In the genomic region with DNA sequence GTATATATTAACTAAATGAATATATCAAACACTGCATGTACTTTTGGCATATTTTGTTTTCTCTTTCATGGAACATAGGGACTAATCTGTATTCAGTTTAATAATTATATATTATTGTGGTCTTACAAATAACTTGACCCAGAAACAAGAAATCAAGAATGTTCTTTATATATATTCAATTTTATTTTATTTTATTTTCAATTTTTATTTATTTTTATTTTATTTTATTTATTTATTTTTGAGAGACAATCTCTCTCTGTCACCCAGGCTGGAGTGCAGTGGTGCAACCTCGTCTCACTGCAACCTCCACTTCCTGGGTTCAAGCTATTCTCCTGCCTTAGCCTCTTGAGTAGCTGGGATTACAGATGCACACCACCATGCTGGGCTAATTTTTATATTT, we compare ENCODE assay signal across 34 cellular contexts.
DNase-seq lines count a peak whose midpoint lies in the region; ATAC-seq, FAIRE-seq and TF ChIP-seq lines count a peak whose summit lies in the region.
"Had no signal": no experiment of that assay in that cellular context is flagged by ENCODE, and none has a peak within 500 bp of the region (broad histone marks: within the 10 kb centered on the region; RNA-seq: fewer than 3 reads in every experiment).

No MANE protein-coding gene starts in this region.

- H3K36me3 ChIP-seq in heart right ventricle = no peaks in the 10 kb centered on the region
- H3K36me3 ChIP-seq: BE2C; BLaER1; BLaER1 treated with 17β-estradiol and CSF1 and Interleukin-3, amounts not matched to agents 10 nM and 100 nM had no signal

- H3K4me1 ChIP-seq in heart right ventricle = no peaks in the 10 kb centered on the region
- H3K4me1 ChIP-seq: A549; BE2C; BLaER1; BLaER1 treated with 17β-estradiol and CSF1 and Interleukin-3, amounts not matched to agents 10 nM and 100 nM; Caco-2 had no signal

- WGBS in heart right ventricle, 2 donors = 79% methylated on average over 1 of the region's 1 CpG

- no peaks in the 10 kb centered on the region for H3K27me3 ChIP-seq in heart right ventricle
- H3K27me3 ChIP-seq: BE2C; BLaER1; BLaER1 treated with 17β-estradiol and CSF1 and Interleukin-3, amounts not matched to agents 10 nM and 100 nM had no signal

- intact Hi-C loops in heart right ventricle (cut with DNase I) = no loop called here

- CTCF ChIA-PET in WTC11 (lab: Charles Lee) = no interaction called here

- peak; percentile 5 for FAIRE-seq in colon (lab: Jason Lieb, UNC)
- FAIRE-seq in frontal cortex (lab: Jason Lieb, UNC) = peak; percentile 80
- FAIRE-seq: A204.1, A549, D721Med had no signal

- no peak for TF ChIP-seq CTCF in WTC11 (IDR thresholded peaks at IDR 0.05)
- TF ChIP-seq CTCF in heart right ventricle (IDR thresholded peaks at IDR 0.05) = no peak

- H3K4me3 ChIP-seq in heart right ventricle = no peak overlapping the region
- H3K4me3 ChIP-seq: A549; BLaER1; BLaER1 treated with 17β-estradiol and CSF1 and Interleukin-3, amounts not matched to agents 10 nM and 100 nM had no signal

- ATAC-seq in WTC11 (no peak), heart right ventricle (no peak)
- ATAC-seq: A549; CD8-positive, alpha-beta T cell had no signal

- no peaks in the 10 kb centered on the region for H3K27me3 Mint-ChIP-seq in WTC11 (ENCODE audit: low read depth)
- H3K27me3 Mint-ChIP-seq: B cell; CD4-positive, alpha-beta memory T cell; CD4-positive, alpha-beta T cell; CD4-positive, CD25-positive, alpha-beta regulatory T cell; CD8-positive, alpha-beta memory T cell had no signal

- H3K36me3 Mint-ChIP-seq in WTC11 = peaks cover 13% of the 10 kb centered on the region
- H3K36me3 Mint-ChIP-seq: CD14-positive monocyte; CD4-positive, alpha-beta memory T cell; CD4-positive, CD25-positive, alpha-beta regulatory T cell; CD8-positive, alpha-beta memory T cell; CD8-positive, alpha-beta T cell had no signal

- H3K9me3 ChIP-seq in heart right ventricle = no peaks in the 10 kb centered on the region
- H3K9me3 ChIP-seq: A549, BE2C had no signal

- no peak overlapping the region for H3K27ac Mint-ChIP-seq in WTC11
- H3K27ac Mint-ChIP-seq: B cell; CD14-positive monocyte; CD4-positive, alpha-beta memory T cell; CD4-positive, alpha-beta T cell; CD8-positive, alpha-beta memory T cell; CD8-positive, alpha-beta T cell had no signal

- no peak overlapping the region for H3K4me3 Mint-ChIP-seq in WTC11
- H3K4me3 Mint-ChIP-seq: B cell; CD14-positive monocyte; CD4-positive, alpha-beta memory T cell; CD4-positive, alpha-beta T cell; CD4-positive, CD25-positive, alpha-beta regulatory T cell; CD8-positive, alpha-beta memory T cell; CD8-positive, alpha-beta T cell had no signal

- peaks cover 22% of the 10 kb centered on the region for H3K9me3 Mint-ChIP-seq in WTC11
- H3K9me3 Mint-ChIP-seq: CD4-positive, alpha-beta T cell had no signal

- H3K27ac ChIP-seq in heart right ventricle = no peak overlapping the region
- H3K27ac ChIP-seq: 22Rv1; A549; BLaER1; BLaER1 treated with 17β-estradiol and CSF1 and Interleukin-3, amounts not matched to agents 10 nM and 100 nM; C4-2B had no signal

- no peaks in the 10 kb centered on the region for H3K4me1 Mint-ChIP-seq in WTC11
- H3K4me1 Mint-ChIP-seq: B cell; CD14-positive monocyte; CD4-positive, alpha-beta memory T cell; CD4-positive, CD25-positive, alpha-beta regulatory T cell; CD8-positive, alpha-beta memory T cell had no signal

- POLR2A ChIA-PET in WTC11 (lab: Charles Lee) = no interaction called here

- DNase-seq in WTC11 (ENCODE audit: low spot score) = no peak
- no peak for DNase-seq in frontal cortex (ENCODE audit: low spot score in 2 of 2)
- no peak for DNase-seq in heart right ventricle
- no peak for DNase-seq in HCEC 1CT
- DNase-seq in NK-92 treated with Interleukin-12 subunit alpha and Interleukin-12 subunit beta, amount 100 ng/mL, for 24 hours (lab: John Stamatoyannopoulos, UW) = no peak
- DNase-seq: 8988T; ACHN; AML-193; BE2C; Caco-2; Calu3; CD4-positive, alpha-beta memory T cell; CD4-positive, alpha-beta T cell; CD4-positive, CD25-positive, alpha-beta regulatory T cell; CD8-positive, alpha-beta memory T cell; CD8-positive, alpha-beta T cell; COR-L47; DMS 273 treated with DMSO at 0.1 percent for 48 hours; DMS153; DMS53; DMS79; DMS79 treated with DMSO at 0.1 percent for 48 hours; DND-41; EL had no signal

TF ChIP-seq in WTC11, 78 proteins besides CTCF, POLR2A, EP300 and RAD21:
- TF ChIP-seq MXD4 (CRISPR knock-in tag; IDR thresholded peaks at IDR 0.05; ENCODE audit: borderline replicate concordance) = no peak
- TF ChIP-seq HMGA2 (CRISPR knock-in tag; IDR thresholded peaks at IDR 0.05) = peak; percentile 96
